16 cellular contexts compared by ENCODE assay signal in the genomic region with DNA sequence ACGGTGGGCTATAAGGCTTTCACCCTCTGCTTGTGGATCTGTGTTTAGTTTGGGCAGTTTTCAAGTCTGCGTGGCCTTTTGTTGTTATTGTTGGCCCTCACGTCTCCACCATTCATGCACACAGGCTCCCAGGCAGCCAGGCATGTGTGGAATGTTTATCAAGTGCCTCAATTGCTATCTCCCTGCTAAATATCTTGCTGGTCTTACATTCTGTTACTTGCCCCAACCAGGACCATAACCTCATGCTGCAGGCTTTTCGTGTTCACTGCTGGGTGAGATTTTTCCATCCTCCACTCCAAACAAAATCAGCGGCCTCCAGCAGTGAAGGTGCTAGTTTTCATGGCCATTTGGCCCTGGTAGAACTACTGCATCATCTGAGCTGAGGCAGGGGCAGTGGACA.
DNase-seq lines count a peak whose midpoint lies in the region; ATAC-seq and TF ChIP-seq lines count a peak whose summit lies in the region.
"Had no signal": no experiment of that assay in that cellular context is flagged by ENCODE, and none has a peak within 500 bp of the region (broad histone marks: within the 10 kb centered on the region; RNA-seq: fewer than 3 reads in every experiment).

No MANE protein-coding gene starts in this region.

- DNase-seq in GM23338 (ENCODE audit: low spot score) (peak; percentile 64), astrocyte of the spinal cord (ENCODE audit: low read depth, low spot score) (peak; percentile 86), right cardiac atrium (peak; percentile 45 to 84 (median 77)), non-pigmented ciliary epithelial cell (ENCODE audit: low read depth) (peak; percentile 83), NCI-H82 treated with DMSO at 0.1 percent for 48 hours (lab: John Stamatoyannopoulos, UW; ENCODE audit: unreplicated experiment) (no peak), D341Med (ENCODE audit: low spot score) (no peak)
- no peak for DNase-seq in activated naive CD8-positive, alpha-beta T cell treated with anti-CD3 and anti-CD28 coated beads for 36 hours
- DNase-seq in stimulated activated CD4-positive, alpha-beta T cell treated with anti-CD3 and anti-CD28 coated beads, Interleukin-2, amount 100 ng/mL, for 48 hours: no peak
- DNase-seq: activated CD8-positive, alpha-beta T cell treated with anti-CD3 and anti-CD28 coated beads for 36 hours; activated naive CD4-positive, alpha-beta T cell treated with anti-CD3 and anti-CD28 coated beads, Interleukin-2, amount 10 ng/mL, durations not matched to agents 7 days and 5 days; GDM1; mucosa of descending colon; NCI-H146; T-helper 17 cell had no signal

- no peaks in the 10 kb centered on the region for H3K79me2 ChIP-seq in GM23338 (replicated peaks; ENCODE audit: insufficient read depth)

- H4K20me1 ChIP-seq in GM23338 (replicated peaks; ENCODE audit: insufficient read depth): no peaks in the 10 kb centered on the region

- H3K9me2 ChIP-seq in GM23338 (ENCODE audit: insufficient read depth): no peaks in the 10 kb centered on the region

- peaks cover 11% of the 10 kb centered on the region; the same call in 1 of the 2 replicates for H3K4me1 ChIP-seq in GM23338 (ENCODE audit: insufficient read depth)
- H3K4me1 ChIP-seq in right cardiac atrium (ENCODE audit: control insufficient read depth, insufficient read depth, low read length): peaks cover 2% of the 10 kb centered on the region
- H3K4me1 ChIP-seq: gastroesophageal sphincter had no signal

- TF ChIP-seq CTCF in GM23338 (conservative IDR thresholded peaks at IDR 0.05; ENCODE audit: low read depth in 2 of 2): no peak
- TF ChIP-seq CTCF in astrocyte of the spinal cord (IDR thresholded peaks at IDR 0.05; ENCODE audit: low read depth, low read length): no peak

- intact Hi-C loops in right cardiac atrium (cut with DNase I): no loop called here

- ATAC-seq in GM23338: peak; percentile 97
- peak; percentile 94 for ATAC-seq in right cardiac atrium
- ATAC-seq: activated CD8-positive, alpha-beta T cell treated with anti-CD3 and anti-CD28 coated beads for 36 hours; gastroesophageal sphincter; mucosa of descending colon; T-helper 17 cell had no signal

- H3K9me3 ChIP-seq in right cardiac atrium (ENCODE audit: control insufficient read depth, low read length): no peaks in the 10 kb centered on the region
- H3K9me3 ChIP-seq: gastroesophageal sphincter, mucosa of descending colon had no signal

- H3K27ac ChIP-seq in GM23338 (ENCODE audit: low read depth) (0 out of 2 replicates have a peak overlapping the region, but pooled peaks have one; percentile 10), right cardiac atrium (ENCODE audit: low read length) (peak overlapping the region; percentile 89)
- H3K27ac ChIP-seq: gastroesophageal sphincter, skin epidermis had no signal

- no peak overlapping the region for H3K4me3 Mint-ChIP-seq in GM23338
- H3K4me3 Mint-ChIP-seq in activated naive CD8-positive, alpha-beta T cell treated with anti-CD3 and anti-CD28 coated beads for 36 hours: no peak overlapping the region
- H3K4me3 Mint-ChIP-seq: activated CD8-positive, alpha-beta T cell treated with anti-CD3 and anti-CD28 coated beads for 36 hours; activated naive CD4-positive, alpha-beta T cell treated with anti-CD3 and anti-CD28 coated beads, Interleukin-2, amount 10 ng/mL, durations not matched to agents 7 days and 5 days; T-helper 17 cell had no signal

- no peaks in the 10 kb centered on the region; the same call in 2 of the 3 replicates for H3K36me3 Mint-ChIP-seq in GM23338 (ENCODE audit: low read depth)
- no peaks in the 10 kb centered on the region for H3K36me3 Mint-ChIP-seq in activated naive CD8-positive, alpha-beta T cell treated with anti-CD3 and anti-CD28 coated beads for 36 hours
- H3K36me3 Mint-ChIP-seq: activated naive CD4-positive, alpha-beta T cell treated with anti-CD3 and anti-CD28 coated beads, Interleukin-2, amount 10 ng/mL, durations not matched to agents 7 days and 5 days had no signal

- H3K27me3 Mint-ChIP-seq in GM23338 (ENCODE audit: insufficient read depth, low read depth, poor library complexity): peaks cover 2% of the 10 kb centered on the region
- no peaks in the 10 kb centered on the region for H3K27me3 Mint-ChIP-seq in activated naive CD8-positive, alpha-beta T cell treated with anti-CD3 and anti-CD28 coated beads for 36 hours
- H3K27me3 Mint-ChIP-seq: activated CD8-positive, alpha-beta T cell treated with anti-CD3 and anti-CD28 coated beads for 36 hours; activated naive CD4-positive, alpha-beta T cell treated with anti-CD3 and anti-CD28 coated beads, Interleukin-2, amount 10 ng/mL, durations not matched to agents 7 days and 5 days; T-helper 17 cell had no signal

- in situ Hi-C loops in astrocyte of the spinal cord (cut with HindIII; ENCODE audit: low sequenced_read_pairs): no loop called here

- no peaks in the 10 kb centered on the region for H3K36me3 ChIP-seq in GM23338 (ENCODE audit: insufficient read depth)
- H3K36me3 ChIP-seq: gastroesophageal sphincter had no signal

- H3K4me2 ChIP-seq in GM23338: no peak overlapping the region; the same call in 1 of the 2 replicates

- peak overlapping the region; percentile 18 for H3K27ac Mint-ChIP-seq in GM23338
- no peak overlapping the region for H3K27ac Mint-ChIP-seq in activated naive CD8-positive, alpha-beta T cell treated with anti-CD3 and anti-CD28 coated beads for 36 hours
- H3K27ac Mint-ChIP-seq: activated CD8-positive, alpha-beta T cell treated with anti-CD3 and anti-CD28 coated beads for 36 hours; activated naive CD4-positive, alpha-beta T cell treated with anti-CD3 and anti-CD28 coated beads, Interleukin-2, amount 10 ng/mL, durations not matched to agents 7 days and 5 days; T-helper 17 cell had no signal

- no peak overlapping the region for H2AFZ ChIP-seq in GM23338

- peaks cover 13% of the 10 kb centered on the region for H3K4me1 Mint-ChIP-seq in GM23338
- H3K4me1 Mint-ChIP-seq in activated naive CD8-positive, alpha-beta T cell treated with anti-CD3 and anti-CD28 coated beads for 36 hours: no peaks in the 10 kb centered on the region
- H3K4me1 Mint-ChIP-seq: activated naive CD4-positive, alpha-beta T cell treated with anti-CD3 and anti-CD28 coated beads, Interleukin-2, amount 10 ng/mL, durations not matched to agents 7 days and 5 days; T-helper 17 cell had no signal

- no peaks in the 10 kb centered on the region for H3K27me3 ChIP-seq in GM23338 (ENCODE audit: insufficient read depth)
- H3K27me3 ChIP-seq in right cardiac atrium (ENCODE audit: control insufficient read depth, insufficient read depth): no peaks in the 10 kb centered on the region
- H3K27me3 ChIP-seq: gastroesophageal sphincter had no signal

- no peaks in the 10 kb centered on the region for H3F3A ChIP-seq in GM23338 (replicated peaks; ENCODE audit: low read depth)

- peaks cover 7% of the 10 kb centered on the region; the same call in 1 of the 3 replicates for H3K9me3 Mint-ChIP-seq in GM23338
- peaks cover 4% of the 10 kb centered on the region for H3K9me3 Mint-ChIP-seq in activated naive CD8-positive, alpha-beta T cell treated with anti-CD3 and anti-CD28 coated beads for 36 hours

- H3K4me3 ChIP-seq in GM23338: no peak overlapping the region
- H3K4me3 ChIP-seq in astrocyte of the spinal cord (ENCODE audit: low read depth, low read length): no peak overlapping the region
- no peak overlapping the region for H3K4me3 ChIP-seq in right cardiac atrium (ENCODE audit: low read length)
- H3K4me3 ChIP-seq: gastroesophageal sphincter, mucosa of descending colon, skin epidermis had no signal

- 18% methylated on average over 5 of the region's 5 CpGs for WGBS in right cardiac atrium

TF ChIP-seq in GM23338, 12 proteins besides CTCF, POLR2A, EP300 and RAD21 (continues in another document):
- 0 out of 2 replicates have a peak, but pooled peaks have one; percentile 13 for TF ChIP-seq ZNF114 (CRISPR knock-in tag; IDR thresholded peaks at IDR 0.05)
- TF ChIP-seq NANOG (IDR thresholded peaks at IDR 0.05; ENCODE audit: borderline replicate concordance): no peak

Comparison
In these comparisons a context has a peak if more than half of its experiments do, and no peak if none do; other contexts are left out.
1. DNase-seq: peak in GM23338 (single experiment), astrocyte of the spinal cord (single experiment), right cardiac atrium (3 of 3) and non-pigmented ciliary epithelial cell (single experiment); none in NCI-H82 treated with DMSO at 0.1 percent for 48 hours (single experiment), activated naive CD8-positive, alpha-beta T cell treated with anti-CD3 and anti-CD28 coated beads for 36 hours (single experiment), stimulated activated CD4-positive, alpha-beta T cell treated with anti-CD3 and anti-CD28 coated beads, Interleukin-2, amount 100 ng/mL, for 48 hours (0 of 2) and D341Med (single experiment).